Comparison of ENCODE assay signal across 7 cellular contexts in the genomic region with DNA sequence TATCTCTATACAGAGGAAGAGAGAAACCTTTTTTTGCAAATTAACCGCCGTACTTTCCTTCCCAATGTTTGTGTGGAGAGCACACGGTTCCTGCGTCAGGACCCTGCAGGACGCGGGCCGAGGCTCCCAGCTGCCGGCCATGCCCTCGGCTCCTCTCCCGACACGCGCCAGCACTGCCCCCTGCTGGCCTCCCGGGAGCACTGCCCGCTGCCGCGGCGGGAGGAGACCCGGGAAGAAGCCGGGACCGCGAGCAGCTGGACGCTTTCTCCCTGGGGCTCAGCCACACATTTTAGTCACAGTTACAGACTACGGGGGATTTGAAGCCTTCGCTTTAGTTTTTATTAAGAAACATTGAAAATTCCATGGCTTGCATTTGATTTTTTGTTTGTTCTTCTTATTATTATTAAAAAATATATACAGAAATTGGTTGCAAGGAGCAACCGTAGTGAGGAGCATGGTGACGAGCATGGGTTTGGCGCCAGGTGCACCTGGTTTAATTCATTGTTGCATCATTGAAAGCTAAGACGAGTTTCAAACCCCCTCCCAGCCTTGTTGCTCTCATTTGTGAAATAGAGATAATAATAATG.
DNase-seq lines count a peak whose midpoint lies in the region; ATAC-seq and TF ChIP-seq lines count a peak whose summit lies in the region.

No MANE protein-coding gene starts in this region.

- DNase-seq in GM13976 (ENCODE audit: low spot score) (peak; percentile 86), NCI-H128 (lab: John Stamatoyannopoulos, UW; ENCODE audit: unreplicated experiment) (peak; percentile 59), T-helper 22 cell (ENCODE audit: low read depth) (peak; percentile 7), breast epithelium (ENCODE audit: low spot score in 2 of 2) (no peak), kidney epithelial cell (ENCODE audit: low read depth) (peak; percentile 1)
- DNase-seq in stimulated activated CD4-positive, alpha-beta T cell treated with anti-CD3 and anti-CD28 coated beads, Interleukin-1b, Interleukin-23, amount 100 ng/mL, for 48 hours, result peak; percentile 58

- ATAC-seq in HG02623 (IDR thresholded peaks at IDR 0.05; ENCODE audit: unreplicated experiment), result peak; percentile 86

- no peak for TF ChIP-seq POLR2A in breast epithelium (IDR thresholded peaks at IDR 0.05)

- peak; percentile 86 for TF ChIP-seq CTCF in GM13976 (IDR thresholded peaks at IDR 0.05; ENCODE audit: borderline replicate concordance, control extremely low read depth, extremely low read depth, insufficient read depth, missing control alignments)
- peak; percentile 13 to 68 (median 47) for TF ChIP-seq CTCF in breast epithelium (IDR thresholded peaks at IDR 0.05)
- TF ChIP-seq CTCF in kidney epithelial cell (IDR thresholded peaks at IDR 0.05; ENCODE audit: insufficient read depth, low read length, poor library complexity, severe bottlenecking), result peak; percentile 71

- peaks cover 0 to 8% of the 10 kb centered on the region in 2 donors for H3K27me3 ChIP-seq in breast epithelium
- no peaks in the 10 kb centered on the region for H3K27me3 ChIP-seq in kidney epithelial cell (ENCODE audit: control insufficient read depth, insufficient read depth, low read length)

- no peak overlapping the region for H3K27ac ChIP-seq in breast epithelium

- intact Hi-C loops in breast epithelium (cut with DNase I; ENCODE audit: low total_unique reads), result no loop called here

- H3K4me1 ChIP-seq in breast epithelium, result no peaks in the 10 kb centered on the region

- in situ Hi-C loops in GM13976 (cut with MboI; ENCODE audit: low sequenced_read_pairs, unreplicated experiment), result loop anchor here (25.0 kb wide), 1 partner anchor 664 kb away; no protein-coding TSS in a partner anchor

- H3K4me3 ChIP-seq in breast epithelium (no peak overlapping the region), kidney epithelial cell (ENCODE audit: low read depth, low read length) (no peak overlapping the region)

- H3K9me3 ChIP-seq in breast epithelium, result peaks cover 0 to 7% of the 10 kb centered on the region in 2 donors

- no peaks in the 10 kb centered on the region for H3K36me3 ChIP-seq in breast epithelium
- H3K36me3 ChIP-seq in kidney epithelial cell (ENCODE audit: control insufficient read depth, insufficient read depth, low read length), result no peaks in the 10 kb centered on the region

Comparison
In these comparisons a context has a peak if more than half of its experiments do, and no peak if none do; other contexts are left out.
1. DNase-seq: peak in GM13976 (single experiment), NCI-H128 (single experiment), T-helper 22 cell (single experiment), kidney epithelial cell (single experiment) and stimulated activated CD4-positive, alpha-beta T cell treated with anti-CD3 and anti-CD28 coated beads, Interleukin-1b, Interleukin-23, amount 100 ng/mL, for 48 hours (single experiment); none in breast epithelium (0 of 2).
2. Peak in every context shown above with its lines, with median percentiles within 50 percentile points of each other: CTCF ChIP-seq.